In the genomic region with DNA sequence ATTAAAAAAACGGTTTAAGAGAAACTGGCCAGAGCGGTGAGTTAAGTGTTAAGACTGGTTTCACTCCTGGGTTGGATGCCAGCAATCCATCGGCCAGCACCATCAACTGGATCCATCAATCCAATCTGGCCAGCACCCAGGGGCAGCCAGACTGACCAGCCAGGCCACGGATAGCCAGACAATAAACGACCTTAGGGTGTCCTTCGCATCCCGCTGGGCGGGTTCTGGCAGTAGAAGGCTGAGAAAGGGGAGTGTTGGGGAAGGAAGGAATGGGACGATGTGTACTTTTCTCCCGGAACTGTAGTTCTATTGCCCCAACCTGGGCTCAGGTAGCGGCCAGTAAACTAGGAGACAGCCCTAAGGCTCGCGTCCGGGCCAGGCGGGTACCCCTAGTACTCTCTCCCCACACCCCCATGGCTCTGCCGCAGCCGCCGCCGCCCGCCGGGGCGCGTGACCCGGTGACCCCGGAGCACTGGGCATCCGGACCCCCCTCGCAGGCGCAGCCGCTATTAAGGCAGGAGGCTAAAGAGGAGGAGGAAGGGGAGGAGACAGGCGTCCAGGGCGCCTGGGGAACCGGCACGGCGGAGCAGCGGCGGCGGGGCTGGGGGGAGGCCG, we compare ENCODE assay signal across 8 cellular contexts. TPM values are rescaled to one million over a fixed set of nuclear protein-coding genes. Genes with fewer than 3 reads are reported as not detected.
DNase-seq lines count a peak whose midpoint lies in the region; ATAC-seq lines count a peak whose summit lies in the region.

A gene (plus strand): TSS at position 546 of the 615 bp plus-strand sequence. CDS start 276 bp downstream, outside the sequence.

- H3K27me3 ChIP-seq in ectodermal cell (ENCODE audit: control insufficient read depth, insufficient read depth, low read length, poor library complexity, severe bottlenecking) (no peaks in the 10 kb centered on the region), mesenchymal stem cell (ENCODE audit: control insufficient read depth in 1 of 2, insufficient read depth in 1 of 2, low read length in 2 of 2) (no peaks in the 10 kb centered on the region)

- H3K9me3 ChIP-seq in ectodermal cell (ENCODE audit: control insufficient read depth, low read length) = no peaks in the 10 kb centered on the region
- no peaks in the 10 kb centered on the region for H3K9me3 ChIP-seq in mesenchymal stem cell (ENCODE audit: control insufficient read depth, low read length)

- peak within 1 kb of the TSS; percentile 100 for H3K18ac ChIP-seq in mesenchymal stem cell (ENCODE audit: low read depth in 1 of 2, low read length in 2 of 2)

- peak within 1 kb of the TSS; percentile 95 to 96 for H3K23ac ChIP-seq in mesenchymal stem cell (ENCODE audit: low read length in 2 of 2)

- H3K4me3 ChIP-seq in ectodermal cell (ENCODE audit: insufficient read depth, low read depth, low read length) (peak within 1 kb of the TSS; percentile 90), mesenchymal stem cell (ENCODE audit: insufficient read depth in 1 of 2, low read depth in 1 of 2, low read length in 2 of 2) (peak within 1 kb of the TSS; percentile 88 to 99)

- peak; percentile 70 for ATAC-seq in HG02885 (IDR thresholded peaks at IDR 0.05; ENCODE audit: poor library complexity, unreplicated experiment)

- H4K91ac ChIP-seq in mesenchymal stem cell (ENCODE audit: low read length) = peak within 1 kb of the TSS; percentile 100

- H2BK5ac ChIP-seq in mesenchymal stem cell (ENCODE audit: low read depth, low read length, poor library complexity, severe bottlenecking) = peak within 1 kb of the TSS; percentile 76

- peak within 1 kb of the TSS; percentile 95 to 99 for H3K4ac ChIP-seq in mesenchymal stem cell (ENCODE audit: low read depth in 1 of 2, low read length in 2 of 2)

- H4K8ac ChIP-seq in mesenchymal stem cell (ENCODE audit: low read length) = peak within 1 kb of the TSS; percentile 98

- WGBS in ectodermal cell, 2 experiments = 8% methylated on average over 38 of the region's 38 CpGs
- WGBS in mesenchymal stem cell = 7% methylated on average over 33 of the region's 38 CpGs

- H3K4me1 ChIP-seq in ectodermal cell (ENCODE audit: control insufficient read depth, insufficient read depth, low read length) = peaks cover 23% of the 10 kb centered on the region
- H3K4me1 ChIP-seq in mesenchymal stem cell (ENCODE audit: control insufficient read depth, insufficient read depth, low read depth, low read length) = peaks cover 4% of the 10 kb centered on the region

- peak within 1 kb of the TSS; percentile 86 to 98 for H3K14ac ChIP-seq in mesenchymal stem cell (ENCODE audit: low read length in 2 of 2)

- H3K4me2 ChIP-seq in mesenchymal stem cell (ENCODE audit: low read length, poor library complexity, severe bottlenecking) = peak within 1 kb of the TSS; percentile 93

- H3K36me3 ChIP-seq in ectodermal cell (ENCODE audit: control insufficient read depth, insufficient read depth, low read length) (no peaks in the 10 kb centered on the region), mesenchymal stem cell (ENCODE audit: control insufficient read depth in 1 of 2, insufficient read depth in 2 of 2, low read depth in 1 of 2, low read length in 2 of 2) (no peaks in the 10 kb centered on the region)

- no peak within 1 kb of the TSS for H2AK5ac ChIP-seq in mesenchymal stem cell (ENCODE audit: low read length, severe bottlenecking)

- H2AFZ ChIP-seq in mesenchymal stem cell (ENCODE audit: low read depth, low read length) = peak within 1 kb of the TSS; percentile 100

- peak within 1 kb of the TSS; percentile 92 for H3K9ac ChIP-seq in mesenchymal stem cell (ENCODE audit: low read length)

- H3K27ac ChIP-seq in ectodermal cell (ENCODE audit: insufficient read depth, low read depth, low read length, poor library complexity, severe bottlenecking) (peak within 1 kb of the TSS; percentile 86), mesenchymal stem cell (ENCODE audit: low read length, poor library complexity, severe bottlenecking) (peak within 1 kb of the TSS; percentile 46)

- peak within 1 kb of the TSS; percentile 93 to 96 for H2BK12ac ChIP-seq in mesenchymal stem cell (ENCODE audit: low read length in 2 of 2)

- peak; percentile 77 for DNase-seq in NK-92 treated with Interleukin-12 subunit alpha and Interleukin-12 subunit beta, amount 100 ng/mL, for 24 hours (lab: John Stamatoyannopoulos, UW)
- DNase-seq in NK-92 (lab: John Stamatoyannopoulos, UW; ENCODE audit: unreplicated experiment) = no peak
- peak; percentile 57 for DNase-seq in NCI-H2171 (lab: John Stamatoyannopoulos, UW)
- DNase-seq in activated CD4-positive, alpha-beta T cell treated with anti-CD3 and anti-CD28 coated beads, Interleukin-2, amount 50 U/mL, for 24 hours (ENCODE audit: low read depth in 1 of 2, low spot score in 1 of 2) = peak; percentile 33 to 43
- peak; percentile 17 for DNase-seq in mesenchymal stem cell
- DNase-seq in stimulated activated CD8-positive, alpha-beta memory T cell treated with anti-CD3 and anti-CD28 coated beads, Interleukin-12 subunit alpha, Interleukin-12 subunit beta, amount 100 ng/mL, for 4 hours (ENCODE audit: low read depth) = peak; percentile 47

- H2BK120ac ChIP-seq in mesenchymal stem cell (ENCODE audit: low read depth, low read length) = peak within 1 kb of the TSS; percentile 94

- peaks cover 5% of the 10 kb centered on the region for H3K79me1 ChIP-seq in mesenchymal stem cell (replicated peaks; ENCODE audit: low read length, poor library complexity, severe bottlenecking)

- peak within 1 kb of the TSS; percentile 93 for H2BK15ac ChIP-seq in mesenchymal stem cell (ENCODE audit: low read depth, poor library complexity, severe bottlenecking)

RNA-seq across cellular contexts. Expression of the gene that starts here (rescaled TPM):
- polyA plus RNA-seq in ectodermal cell (2013, experiment 1 of 4) = 42.7 TPM
- polyA plus RNA-seq in ectodermal cell (2013, experiment 2 of 4) = 48.6 TPM
- 40.7 TPM for polyA plus RNA-seq in ectodermal cell (2013, experiment 3 of 4)
- polyA plus RNA-seq in ectodermal cell (2013, experiment 4 of 4) = 47.9 TPM
- polyA plus RNA-seq in mesenchymal stem cell (2013, experiment 1 of 2) = 11.0 TPM
- 10.2 TPM for polyA plus RNA-seq in mesenchymal stem cell (2013, experiment 2 of 2)
